Comparison of ENCODE assay signal across 2 cellular contexts in the genomic region with DNA sequence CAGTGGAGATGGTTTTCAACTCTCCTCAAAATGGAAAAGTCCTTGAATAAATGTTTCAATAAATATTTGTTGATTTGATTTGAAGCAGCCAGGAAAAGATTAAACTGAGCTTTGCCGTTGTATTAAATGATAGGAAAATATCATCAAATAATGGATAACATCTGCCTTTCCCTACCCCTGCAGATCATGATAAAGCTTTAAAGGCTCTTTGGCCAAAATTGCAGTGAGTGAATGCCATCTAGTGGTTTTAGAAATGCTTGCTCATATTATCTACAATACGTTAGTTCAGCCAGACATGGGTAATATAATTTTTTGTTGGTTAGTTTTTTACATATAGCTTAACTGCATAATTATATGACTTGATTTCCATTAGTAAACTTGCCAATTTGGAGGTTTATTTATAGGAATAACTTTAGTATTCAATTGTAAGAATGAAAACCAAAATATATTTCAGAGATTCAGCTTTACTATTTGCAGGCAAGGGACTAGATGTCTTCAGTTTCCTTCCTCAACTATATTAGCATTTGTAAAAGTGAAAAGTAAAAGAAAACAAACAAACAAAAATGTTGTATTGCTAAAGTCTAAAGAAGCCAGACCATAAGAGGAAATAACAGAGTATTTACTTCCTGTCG.
A peak's percentile ranks its signal among the peaks of the same experiment; 100 is the strongest.
TF ChIP-seq lines count a peak whose summit lies in the region.

No MANE protein-coding gene starts in this region.

TF ChIP-seq in H1, 55 proteins besides CTCF, POLR2A, EP300 and RAD21:
- TF ChIP-seq ZNF274 (IDR thresholded peaks at IDR 0.05; ENCODE audit: borderline replicate concordance, extremely low read depth, low read length) (no peak), TEAD4 (IDR thresholded peaks at IDR 0.05; ENCODE audit: low read depth, low read length) (no peak), POLR2AphosphoS5 (IDR thresholded peaks at IDR 0.05; ENCODE audit: low read depth, low read length) (no peak), TAF1 (IDR thresholded peaks at IDR 0.05; ENCODE audit: low read depth, low read length) (no peak), SIN3A (conservative IDR thresholded peaks at IDR 0.05 in 1 of 2, IDR thresholded peaks at IDR 0.05 in 1 of 2; ENCODE audit: low read depth in 1 of 2, low read length in 2 of 2) (no peak), NRF1 (IDR thresholded peaks at IDR 0.05; ENCODE audit: low read depth, low read length) (no peak), CHD2 (IDR thresholded peaks at IDR 0.05; ENCODE audit: low read length) (no peak), CBX8 (IDR thresholded peaks at IDR 0.05; ENCODE audit: borderline replicate concordance, low read depth, low read length) (no peak)
- TF ChIP-seq, protein P1, sequence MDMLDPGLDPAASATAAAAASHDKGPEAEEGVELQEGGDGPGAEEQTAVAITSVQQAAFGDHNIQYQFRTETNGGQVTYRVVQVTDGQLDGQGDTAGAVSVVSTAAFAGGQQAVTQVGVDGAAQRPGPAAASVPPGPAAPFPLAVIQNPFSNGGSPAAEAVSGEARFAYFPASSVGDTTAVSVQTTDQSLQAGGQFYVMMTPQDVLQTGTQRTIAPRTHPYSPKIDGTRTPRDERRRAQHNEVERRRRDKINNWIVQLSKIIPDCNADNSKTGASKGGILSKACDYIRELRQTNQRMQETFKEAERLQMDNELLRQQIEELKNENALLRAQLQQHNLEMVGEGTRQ (IDR thresholded peaks at IDR 0.05; ENCODE audit: low read length), result no peak
TF ChIP-seq in H1: peak in this region for 0.

TF ChIP-seq in neural cell, 6 proteins besides CTCF, POLR2A, EP300 and RAD21:
- peak; percentile 93 for TF ChIP-seq SMC3 (conservative IDR thresholded peaks at IDR 0.05; ENCODE audit: poor library complexity)
- no peak for TF ChIP-seq TAF1 (IDR thresholded peaks at IDR 0.05; ENCODE audit: low read depth)
- TF ChIP-seq, protein P2, sequence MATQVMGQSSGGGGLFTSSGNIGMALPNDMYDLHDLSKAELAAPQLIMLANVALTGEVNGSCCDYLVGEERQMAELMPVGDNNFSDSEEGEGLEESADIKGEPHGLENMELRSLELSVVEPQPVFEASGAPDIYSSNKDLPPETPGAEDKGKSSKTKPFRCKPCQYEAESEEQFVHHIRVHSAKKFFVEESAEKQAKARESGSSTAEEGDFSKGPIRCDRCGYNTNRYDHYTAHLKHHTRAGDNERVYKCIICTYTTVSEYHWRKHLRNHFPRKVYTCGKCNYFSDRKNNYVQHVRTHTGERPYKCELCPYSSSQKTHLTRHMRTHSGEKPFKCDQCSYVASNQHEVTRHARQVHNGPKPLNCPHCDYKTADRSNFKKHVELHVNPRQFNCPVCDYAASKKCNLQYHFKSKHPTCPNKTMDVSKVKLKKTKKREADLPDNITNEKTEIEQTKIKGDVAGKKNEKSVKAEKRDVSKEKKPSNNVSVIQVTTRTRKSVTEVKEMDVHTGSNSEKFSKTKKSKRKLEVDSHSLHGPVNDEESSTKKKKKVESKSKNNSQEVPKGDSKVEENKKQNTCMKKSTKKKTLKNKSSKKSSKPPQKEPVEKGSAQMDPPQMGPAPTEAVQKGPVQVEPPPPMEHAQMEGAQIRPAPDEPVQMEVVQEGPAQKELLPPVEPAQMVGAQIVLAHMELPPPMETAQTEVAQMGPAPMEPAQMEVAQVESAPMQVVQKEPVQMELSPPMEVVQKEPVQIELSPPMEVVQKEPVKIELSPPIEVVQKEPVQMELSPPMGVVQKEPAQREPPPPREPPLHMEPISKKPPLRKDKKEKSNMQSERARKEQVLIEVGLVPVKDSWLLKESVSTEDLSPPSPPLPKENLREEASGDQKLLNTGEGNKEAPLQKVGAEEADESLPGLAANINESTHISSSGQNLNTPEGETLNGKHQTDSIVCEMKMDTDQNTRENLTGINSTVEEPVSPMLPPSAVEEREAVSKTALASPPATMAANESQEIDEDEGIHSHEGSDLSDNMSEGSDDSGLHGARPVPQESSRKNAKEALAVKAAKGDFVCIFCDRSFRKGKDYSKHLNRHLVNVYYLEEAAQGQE (IDR thresholded peaks at IDR 0.05; ENCODE audit: borderline replicate concordance), result no peak
- TF ChIP-seq POLR2AphosphoS5 (IDR thresholded peaks at IDR 0.05), result no peak
